In the genomic region with DNA sequence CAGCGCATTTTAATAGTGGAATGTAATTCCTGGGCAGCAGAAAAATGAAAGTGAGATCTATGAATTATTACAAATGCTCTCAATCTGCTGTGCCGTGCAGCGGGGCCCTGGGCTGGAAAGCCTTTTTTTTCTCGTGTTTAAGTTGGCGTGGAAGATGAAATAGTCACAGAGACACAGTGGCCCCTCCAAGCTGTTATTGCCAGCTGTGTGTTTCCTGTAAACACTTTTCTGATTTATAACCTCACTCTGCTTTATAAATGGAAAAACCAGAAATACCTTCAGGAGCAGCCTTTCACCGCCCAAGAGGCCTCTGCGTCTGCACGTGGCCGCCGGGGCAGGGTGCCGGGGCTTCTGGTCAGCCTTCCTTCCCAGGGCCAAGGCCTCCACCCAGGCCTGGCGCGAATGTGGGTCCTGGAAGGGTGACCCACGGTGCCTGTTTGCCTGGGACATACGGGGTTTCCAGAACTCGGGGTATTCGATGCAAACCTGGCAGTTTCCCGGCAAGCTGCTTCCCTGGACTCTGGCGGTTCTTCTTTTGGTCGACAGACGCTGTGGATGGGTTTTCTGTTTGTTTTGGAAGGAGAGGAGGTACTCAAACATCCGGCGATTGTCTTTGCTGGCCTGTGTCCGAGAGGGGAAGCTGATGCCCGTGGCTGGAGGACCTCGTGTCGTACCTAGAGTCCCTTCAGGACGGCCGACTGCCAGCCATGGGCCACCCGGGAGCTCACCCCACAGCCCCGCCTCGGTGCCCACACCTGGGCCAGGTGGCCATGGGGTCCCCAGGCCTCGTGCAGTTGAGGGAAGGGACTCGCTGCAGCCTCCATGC, we compare ENCODE assay signal across 19 cellular contexts.
A peak's percentile ranks its signal among the peaks of the same experiment; 100 is the strongest.
DNase-seq lines count a peak whose midpoint lies in the region; ATAC-seq and TF ChIP-seq lines count a peak whose summit lies in the region.
"Had no signal": no experiment of that assay in that cellular context is flagged by ENCODE, and none has a peak within 500 bp of the region (broad histone marks: within the 10 kb centered on the region; RNA-seq: fewer than 3 reads in every experiment).

No MANE protein-coding gene starts in this region.

- H3K36me3 Mint-ChIP-seq in naive thymus-derived CD8-positive, alpha-beta T cell: no peaks in the 10 kb centered on the region

- no peaks in the 10 kb centered on the region for H3K4me1 ChIP-seq in smooth muscle cell (ENCODE audit: low read depth)
- H3K4me1 ChIP-seq: prostate gland, SJSA1 had no signal

- POLR2A ChIA-PET in naive thymus-derived CD8-positive, alpha-beta T cell (lab: Charles Lee): no interaction called here

- no peak overlapping the region for H3K9ac ChIP-seq in smooth muscle cell (ENCODE audit: low read depth)

- WGBS in smooth muscle cell (ENCODE audit: low lambda C conversion rate): 92% methylated on average over 32 of the region's 34 CpGs

- H3K27ac ChIP-seq in smooth muscle cell (ENCODE audit: low read depth): no peak overlapping the region
- H3K27ac ChIP-seq: prostate gland, SJSA1 had no signal

- H3K9me3 ChIP-seq in smooth muscle cell (replicated peaks; ENCODE audit: low read depth): no peaks in the 10 kb centered on the region
- H3K9me3 ChIP-seq: prostate gland, SJSA1 had no signal

- peak overlapping the region; percentile 58 for H2AFZ ChIP-seq in smooth muscle cell (ENCODE audit: low read depth)

- H4K20me1 ChIP-seq in smooth muscle cell (ENCODE audit: low read depth): no peaks in the 10 kb centered on the region

- peak; percentile 31 for DNase-seq in NCI-H748 (lab: John Stamatoyannopoulos, UW; ENCODE audit: unreplicated experiment)
- no peak for DNase-seq in NCI-H748 treated with DMSO at 0.1 percent for 48 hours (lab: John Stamatoyannopoulos, UW)
- DNase-seq in NCI-H2029 (lab: John Stamatoyannopoulos, UW): peak; percentile 38
- peak; percentile 0 for DNase-seq in fibroblast of pulmonary artery (ENCODE audit: low read depth)
- DNase-seq in smooth muscle cell (lab: John Stamatoyannopoulos, UW; ENCODE audit: unreplicated experiment): no peak
- no peak for DNase-seq in HuH-7 (ENCODE audit: low spot score)
- no peak for DNase-seq in naive thymus-derived CD8-positive, alpha-beta T cell
- DNase-seq: activated CD4-positive, alpha-beta memory T cell treated with anti-CD3 and anti-CD28 coated beads, Interleukin-2, amount 10 ng/mL, durations not matched to agents 7 days and 5 days; amniotic stem cell; CD4-positive, alpha-beta T cell; MM.1S; NCI-H2107; NCI-H774; stimulated activated CD4-positive, alpha-beta T cell treated with anti-CD3 and anti-CD28 coated beads, Interleukin-15, amount 100 ng/mL, for 24 hours; T-helper 9 cell had no signal

- H3K4me2 ChIP-seq in smooth muscle cell: peak overlapping the region; percentile 74

- H3F3A ChIP-seq in smooth muscle cell (ENCODE audit: low read depth): no peaks in the 10 kb centered on the region

- H3K79me2 ChIP-seq in smooth muscle cell (ENCODE audit: low read depth): no peaks in the 10 kb centered on the region

- H3K27me3 Mint-ChIP-seq in naive thymus-derived CD8-positive, alpha-beta T cell: peaks cover 3 to 29% (median 13%) of the 10 kb centered on the region in 5 donors

- no peaks in the 10 kb centered on the region for H3K27me3 ChIP-seq in smooth muscle cell (ENCODE audit: low read depth)
- H3K27me3 ChIP-seq: SJSA1 had no signal

- H3K4me1 Mint-ChIP-seq in naive thymus-derived CD8-positive, alpha-beta T cell: no peaks in the 10 kb centered on the region
- H3K4me1 Mint-ChIP-seq: activated CD4-positive, alpha-beta memory T cell treated with anti-CD3 and anti-CD28 coated beads, Interleukin-2, amount 10 ng/mL, durations not matched to agents 7 days and 5 days; activated T-helper 17 cell treated with anti-CD3 and anti-CD28 coated beads, Interleukin-2, amount 50 U/mL, for 72 hours had no signal

- H3K4me3 Mint-ChIP-seq in naive thymus-derived CD8-positive, alpha-beta T cell: peak overlapping the region in 1 of 10 donors; percentile 15
- H3K4me3 Mint-ChIP-seq: activated CD4-positive, alpha-beta memory T cell treated with anti-CD3 and anti-CD28 coated beads, Interleukin-2, amount 10 ng/mL, durations not matched to agents 7 days and 5 days; activated T-helper 17 cell treated with anti-CD3 and anti-CD28 coated beads, Interleukin-2, amount 50 U/mL, for 72 hours; CD4-positive, alpha-beta T cell had no signal

- no peaks in the 10 kb centered on the region for H3K36me3 ChIP-seq in smooth muscle cell (ENCODE audit: low read depth)
- H3K36me3 ChIP-seq: prostate gland, SJSA1 had no signal

- H3K27ac Mint-ChIP-seq in naive thymus-derived CD8-positive, alpha-beta T cell: no peak overlapping the region
- H3K27ac Mint-ChIP-seq: activated CD4-positive, alpha-beta memory T cell treated with anti-CD3 and anti-CD28 coated beads, Interleukin-2, amount 10 ng/mL, durations not matched to agents 7 days and 5 days; activated T-helper 17 cell treated with anti-CD3 and anti-CD28 coated beads, Interleukin-2, amount 50 U/mL, for 72 hours; CD4-positive, alpha-beta T cell had no signal

- no peak overlapping the region for H3K4me3 ChIP-seq in fibroblast of pulmonary artery (replicated peaks; ENCODE audit: low read depth, low read length)
- H3K4me3 ChIP-seq in smooth muscle cell: no peak overlapping the region
- H3K4me3 ChIP-seq: SJSA1 had no signal

- TF ChIP-seq CTCF in fibroblast of pulmonary artery (IDR thresholded peaks at IDR 0.05; ENCODE audit: low read length, missing control alignments) (no peak), smooth muscle cell (IDR thresholded peaks at IDR 0.05; ENCODE audit: borderline replicate concordance, insufficient read depth, poor library complexity, severe bottlenecking) (no peak)

- ATAC-seq in HG03280 (IDR thresholded peaks at IDR 0.05; ENCODE audit: unreplicated experiment): no peak
- ATAC-seq in naive thymus-derived CD8-positive, alpha-beta T cell: no peak

- H3K9me3 Mint-ChIP-seq in naive thymus-derived CD8-positive, alpha-beta T cell: no peaks in the 10 kb centered on the region
- H3K9me3 Mint-ChIP-seq: activated CD4-positive, alpha-beta memory T cell treated with anti-CD3 and anti-CD28 coated beads, Interleukin-2, amount 10 ng/mL, durations not matched to agents 7 days and 5 days; activated T-helper 17 cell treated with anti-CD3 and anti-CD28 coated beads, Interleukin-2, amount 50 U/mL, for 72 hours; CD4-positive, alpha-beta T cell had no signal

Comparison
In these comparisons a context has a peak if more than half of its experiments do, and no peak if none do; other contexts are left out.
1. DNase-seq: peak in NCI-H748 (single experiment), NCI-H2029 (single experiment) and fibroblast of pulmonary artery (single experiment); none in NCI-H748 treated with DMSO at 0.1 percent for 48 hours (single experiment), smooth muscle cell (single experiment), HuH-7 (single experiment) and naive thymus-derived CD8-positive, alpha-beta T cell (0 of 10).